In the genomic region with DNA sequence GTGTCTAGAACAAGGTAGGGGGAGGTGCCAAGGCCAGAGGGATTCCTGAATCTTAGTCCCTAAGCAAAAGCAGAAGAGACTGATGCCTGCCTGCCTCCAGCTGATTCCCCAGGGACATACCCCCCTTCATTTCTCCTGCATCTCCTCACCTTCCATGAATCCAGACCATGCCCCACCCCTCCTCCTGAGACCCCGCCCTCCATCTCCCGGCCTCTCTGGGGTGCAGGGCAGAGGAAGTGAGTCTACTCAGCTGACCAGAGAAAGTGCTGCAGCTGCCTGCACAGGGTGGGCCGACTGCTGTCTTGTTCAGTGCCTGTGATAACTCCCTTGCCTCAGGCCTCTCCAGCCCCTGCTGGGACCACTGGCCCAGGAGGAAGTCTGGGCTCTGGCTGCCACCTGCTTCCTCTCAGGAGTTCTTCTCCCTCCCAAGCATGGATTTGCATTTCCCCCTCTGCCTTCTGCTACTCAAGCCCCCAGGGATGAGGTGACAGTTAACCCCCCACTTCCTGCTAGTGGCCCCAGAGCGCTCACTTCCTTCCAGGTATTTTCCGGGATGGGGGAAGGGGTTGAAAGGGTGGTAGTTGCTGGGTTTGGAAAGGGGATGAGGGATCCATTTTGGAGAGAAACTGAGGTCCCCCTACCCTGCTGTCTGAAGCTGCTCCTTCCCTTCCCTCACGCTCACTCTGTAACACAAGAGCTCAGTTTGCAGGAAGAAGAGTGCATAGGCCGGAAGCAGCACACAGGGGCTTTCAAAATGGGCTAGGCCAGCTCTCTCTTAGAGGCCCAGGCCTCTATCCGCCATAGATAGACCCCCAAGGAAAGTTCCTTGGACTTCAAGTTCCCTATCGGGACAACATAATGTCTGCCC, we compare ENCODE assay signal across 9 cellular contexts. TPM values are rescaled to one million over a fixed set of nuclear protein-coding genes. Genes with fewer than 3 reads are reported as not detected.
DNase-seq lines count a peak whose midpoint lies in the region; ATAC-seq and TF ChIP-seq lines count a peak whose summit lies in the region.
"Had no signal": no experiment of that assay in that cellular context is flagged by ENCODE, and none has a peak within 500 bp of the region (broad histone marks: within the 10 kb centered on the region; RNA-seq: fewer than 3 reads in every experiment).

No MANE protein-coding gene starts in this region.

- no peaks in the 10 kb centered on the region for H3K27me3 Mint-ChIP-seq in activated CD4-positive, alpha-beta T cell treated with anti-CD3 and anti-CD28 coated beads, Interleukin-2, amount 10 ng/mL, durations not matched to agents 7 days and 5 days

- peak overlapping the region; percentile 93 for H3K4me3 Mint-ChIP-seq in activated CD4-positive, alpha-beta T cell treated with anti-CD3 and anti-CD28 coated beads, Interleukin-2, amount 10 ng/mL, durations not matched to agents 7 days and 5 days

- H3K9ac ChIP-seq in fibroblast of lung (ENCODE audit: insufficient read depth, low read length): peak overlapping the region; percentile 53

- H3K4me2 ChIP-seq in fibroblast of lung (ENCODE audit: extremely low read depth, insufficient read depth, low read length) (peak overlapping the region; percentile 90), osteoblast (ENCODE audit: insufficient read depth, low read length) (peak overlapping the region; percentile 77)

- H3K36me3 ChIP-seq in fibroblast of lung (ENCODE audit: control insufficient read depth, insufficient read depth, low read length) (peaks cover 2% of the 10 kb centered on the region), osteoblast (ENCODE audit: insufficient read depth, low read length) (peaks cover under 1% of the 10 kb centered on the region)

- H3K9me3 ChIP-seq in fibroblast of lung (ENCODE audit: control insufficient read depth, insufficient read depth, low read depth, low read length) (no peaks in the 10 kb centered on the region), osteoblast (ENCODE audit: low read depth, low read length) (no peaks in the 10 kb centered on the region)

- DNase-seq in NCI-H1417 (lab: John Stamatoyannopoulos, UW): peak in 2 of 3 experiments; percentile 12 to 48
- DNase-seq in NCI-H1417 treated with DMSO at 0.1 percent for 48 hours (lab: John Stamatoyannopoulos, UW): no peak
- DNase-seq in KG1 (lab: John Stamatoyannopoulos, UW): peak; percentile 74
- DNase-seq in activated CD4-positive, alpha-beta T cell treated with anti-CD3 and anti-CD28 coated beads, Interleukin-2, amount 10 ng/mL, durations not matched to agents 7 days and 5 days: peak; percentile 74
- DNase-seq in fibroblast of lung (ENCODE audit: low read depth in 2 of 2): peak; percentile 70 to 82
- peak; percentile 96 for DNase-seq in osteoblast (ENCODE audit: insufficient read length, low spot score, missing footprints)

- H3K27me3 ChIP-seq in fibroblast of lung (ENCODE audit: control insufficient read depth, insufficient read depth, low read length): no peaks in the 10 kb centered on the region
- no peaks in the 10 kb centered on the region for H3K27me3 ChIP-seq in osteoblast (ENCODE audit: insufficient read depth, low read length)

- H3K4me1 ChIP-seq in fibroblast of lung (ENCODE audit: control insufficient read depth, extremely low read depth, insufficient read depth, low read length) (peaks cover 33% of the 10 kb centered on the region), osteoblast (ENCODE audit: insufficient read depth, low read length) (peaks cover 36% of the 10 kb centered on the region)

- no peaks in the 10 kb centered on the region for H3K79me2 ChIP-seq in fibroblast of lung (ENCODE audit: control insufficient read depth, insufficient read depth, low read length)
- H3K79me2 ChIP-seq in osteoblast (ENCODE audit: insufficient read depth, low read length): no peaks in the 10 kb centered on the region

- H3K4me3 ChIP-seq in fibroblast of lung (replicated peaks in 1 of 4; ENCODE audit: control extremely low read depth in 1 of 4, insufficient read depth in 1 of 4, low read depth in 3 of 4, low read length in 4 of 4): peak overlapping the region in 3 of 4 experiments; percentile 25 to 47 (median 35)
- H3K4me3 ChIP-seq in osteoblast (ENCODE audit: insufficient read depth, low read length): peak overlapping the region; percentile 59

- CTCF ChIA-PET in activated CD4-positive, alpha-beta T cell treated with anti-CD3 and anti-CD28 coated beads, Interleukin-2, amount 10 ng/mL, durations not matched to agents 7 days and 5 days (lab: Charles Lee): interaction anchor here (1.0 to 5.0 kb wide), 4 partner anchors 13 to 78 kb away, joined by 5 to 26 read pairs (median 6); a partner anchor contains a TSS

- ATAC-seq in GM18520 (IDR thresholded peaks at IDR 0.05; ENCODE audit: unreplicated experiment): no peak
- ATAC-seq in HG03520 (IDR thresholded peaks at IDR 0.05; ENCODE audit: unreplicated experiment): no peak

- H3K27ac ChIP-seq in fibroblast of lung (ENCODE audit: insufficient read depth, low read length) (peak overlapping the region; percentile 80), osteoblast (ENCODE audit: low read depth, low read length) (peak overlapping the region; percentile 88)
- H3K27ac ChIP-seq: 22Rv1 had no signal

- H3K9me3 Mint-ChIP-seq in activated CD4-positive, alpha-beta T cell treated with anti-CD3 and anti-CD28 coated beads, Interleukin-2, amount 10 ng/mL, durations not matched to agents 7 days and 5 days: no peaks in the 10 kb centered on the region

- peak overlapping the region; percentile 99 for H3K27ac Mint-ChIP-seq in activated CD4-positive, alpha-beta T cell treated with anti-CD3 and anti-CD28 coated beads, Interleukin-2, amount 10 ng/mL, durations not matched to agents 7 days and 5 days

- no peak for TF ChIP-seq CTCF in fibroblast of lung (conservative IDR thresholded peaks at IDR 0.05 in 1 of 2, IDR thresholded peaks at IDR 0.05 in 1 of 2; ENCODE audit: low read depth in 1 of 2, low read length in 2 of 2)
- TF ChIP-seq CTCF in osteoblast (IDR thresholded peaks at IDR 0.05; ENCODE audit: extremely low read depth, low read depth, low read length): no peak

- POLR2A ChIA-PET in activated CD4-positive, alpha-beta T cell treated with anti-CD3 and anti-CD28 coated beads, Interleukin-2, amount 10 ng/mL, durations not matched to agents 7 days and 5 days (lab: Charles Lee): interaction anchor here (1.5 to 10.3 kb wide), 5 partner anchors 5 to 22 kb away, joined by 3 to 244 read pairs (median 171); a partner anchor contains a TSS

- peaks cover 47% of the 10 kb centered on the region for H3K4me1 Mint-ChIP-seq in activated CD4-positive, alpha-beta T cell treated with anti-CD3 and anti-CD28 coated beads, Interleukin-2, amount 10 ng/mL, durations not matched to agents 7 days and 5 days

- H2AFZ ChIP-seq in fibroblast of lung (ENCODE audit: low read length) (peak overlapping the region; percentile 44), osteoblast (ENCODE audit: low read length) (peak overlapping the region; percentile 79)

- H4K20me1 ChIP-seq in fibroblast of lung (ENCODE audit: control insufficient read depth, extremely low read depth, insufficient read depth, low read length) (no peaks in the 10 kb centered on the region), osteoblast (ENCODE audit: insufficient read depth, low read length) (no peaks in the 10 kb centered on the region)

- H3K36me3 Mint-ChIP-seq in activated CD4-positive, alpha-beta T cell treated with anti-CD3 and anti-CD28 coated beads, Interleukin-2, amount 10 ng/mL, durations not matched to agents 7 days and 5 days (ENCODE audit: low read depth): peaks cover 71% of the 10 kb centered on the region

RNA-seq across cellular contexts. Expression of a gene that starts 10.5 kb away (rescaled TPM):
- 10 to 100 TPM; 44.1 to 57.5 TPM for total RNA-seq in activated CD4-positive, alpha-beta T cell treated with anti-CD3 and anti-CD28 coated beads, Interleukin-2, amount 10 ng/mL, durations not matched to agents 7 days and 5 days
- total RNA-seq in fibroblast of lung: 4.0 and 4.9 TPM in 2 replicates
- 0.23 and 0.24 TPM in 2 replicates for polyA plus RNA-seq in fibroblast of lung
- polyA plus RNA-seq in fibroblast of lung (2012): 0.13 and 0.36 TPM in 2 replicates
- polyA minus RNA-seq in fibroblast of lung (ENCODE audit: low replicate concordance): 0.08 and 0.15 TPM in 2 replicates
- 3.8 and 4.3 TPM in 2 replicates for total RNA-seq in osteoblast

RNA-seq across cellular contexts. Expression of a gene that starts 12.9 kb away (rescaled TPM):
- total RNA-seq in activated CD4-positive, alpha-beta T cell treated with anti-CD3 and anti-CD28 coated beads, Interleukin-2, amount 10 ng/mL, durations not matched to agents 7 days and 5 days: 10 to 100 TPM; 66.1 to 69.0 TPM
- total RNA-seq in fibroblast of lung (41.9 and 48.5 TPM in 2 replicates), osteoblast (49.9 and 60.7 TPM in 2 replicates)
- polyA plus RNA-seq in fibroblast of lung: 191 and 207 TPM in 2 replicates
- polyA plus RNA-seq in fibroblast of lung (2012): 151 TPM in 2 replicates
- polyA minus RNA-seq in fibroblast of lung (ENCODE audit: low replicate concordance): 41.6 and 69.3 TPM in 2 replicates

RNA-seq across cellular contexts. Expression of a gene that starts 58.4 kb away (rescaled TPM):
- total RNA-seq in activated CD4-positive, alpha-beta T cell treated with anti-CD3 and anti-CD28 coated beads, Interleukin-2, amount 10 ng/mL, durations not matched to agents 7 days and 5 days: not detected
- not detected in 2 replicates for total RNA-seq in fibroblast of lung
- polyA plus RNA-seq in fibroblast of lung: 0.01 TPM in 2 replicates
- polyA plus RNA-seq in fibroblast of lung (2012): 0.03 TPM in 1 of 2 replicates, not detected in the other
- polyA minus RNA-seq in fibroblast of lung (ENCODE audit: low replicate concordance): not detected in 2 replicates
- under 0.01 TPM in 1 of 2 replicates, not detected in the other for total RNA-seq in osteoblast
